15 cellular contexts compared by ENCODE assay signal in the genomic region with DNA sequence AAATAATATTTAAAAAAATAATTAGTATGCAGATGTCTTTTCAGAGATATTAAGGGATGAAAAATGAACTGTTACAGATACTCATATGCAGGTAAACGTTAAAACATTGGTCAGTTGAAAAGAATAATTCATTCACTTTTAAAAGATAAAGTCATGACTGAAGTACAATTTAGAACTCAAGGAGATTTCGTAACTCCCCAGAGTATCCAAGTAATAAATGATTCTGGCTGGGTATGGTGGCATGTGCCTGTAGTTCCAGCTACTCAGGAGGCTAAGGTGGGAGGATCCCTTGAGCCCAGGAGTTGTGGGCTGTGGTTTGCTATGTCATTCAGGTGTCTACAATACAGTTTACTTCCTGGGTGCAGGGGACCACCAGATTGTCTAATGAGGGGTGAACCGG.
"Had no signal": no experiment of that assay in that cellular context is flagged by ENCODE, and none has a peak within 500 bp of the region (broad histone marks: within the 10 kb centered on the region; RNA-seq: fewer than 3 reads in every experiment).

No MANE protein-coding gene starts in this region.

- H3K4me1 ChIP-seq: pancreas, upper lobe of left lung had no signal

- DNase-seq: cortex of kidney; dorsolateral prefrontal cortex; effector CD8-positive, alpha-beta T cell; heart left ventricle; hypothalamus; kidney glomerular epithelial cell; mesendoderm; naive B cell; occipital lobe; pancreas; right cardiac atrium; stimulated activated CD4-positive, alpha-beta T cell treated with anti-CD3 and anti-CD28 coated beads, Interleukin-4, amount 100 ng/mL, for 24 hours; tibial artery; upper lobe of left lung had no signal

- H3K27ac ChIP-seq: heart left ventricle, pancreas, tibial artery, upper lobe of left lung had no signal

- H3K27me3 ChIP-seq: dorsolateral prefrontal cortex, heart left ventricle, pancreas, tibial artery, upper lobe of left lung had no signal

- H3K9me3 ChIP-seq: heart left ventricle, pancreas, tibial artery, upper lobe of left lung had no signal

- H3K4me3 ChIP-seq: dorsolateral prefrontal cortex, heart left ventricle, pancreas, tibial artery, upper lobe of left lung had no signal

- ATAC-seq: heart left ventricle; pancreas; right cardiac atrium; stimulated activated memory B cell treated with anti-CD40 and anti-IgM and Interleukin-4, amounts not matched to agents 10 μg/mL and 1 μg/mL and 100 μg/mL, for 72 hours had no signal

- H3K36me3 ChIP-seq: pancreas, upper lobe of left lung had no signal
